In genomic region chr22:45488764-45489370, GRCh38 we compare ENCODE assay signal across 10 cellular contexts. TPM values are rescaled to one million over a fixed set of nuclear protein-coding genes. Genes with fewer than 3 reads are reported as not detected.
"Had no signal": no experiment of that assay in that cellular context is flagged by ENCODE, and none has a peak within 500 bp of the region (broad histone marks: within the 10 kb centered on the region; RNA-seq: fewer than 3 reads in every experiment).

No MANE protein-coding gene starts in this region.

- H3K4me1 Mint-ChIP-seq: IgD-negative memory B cell had no signal

- FAIRE-seq: HepG2 had no signal

- DNase-seq: GM23248, GOT3, H7, HFFc6, KBM-7 had no signal

- H2AFZ ChIP-seq: GM23248 had no signal

- H3K9ac ChIP-seq: GM23248, KMS-11 had no signal

- ATAC-seq: HepG2 had no signal

- H3K4me3 ChIP-seq: GM23248, HAP-1 had no signal

- H3K27ac Mint-ChIP-seq: HFFc6, IgD-negative memory B cell had no signal

- H3K36me3 ChIP-seq: HAP-1 had no signal

- H3K4me2 ChIP-seq: KMS-11 had no signal

- H3K4me3 Mint-ChIP-seq: HFFc6, IgD-negative memory B cell had no signal

- H3K27ac ChIP-seq: GM23248, HL-60, KMS-11 had no signal

RNA-seq across cellular contexts. Expression of gene FBLN1, which starts 13.8 kb away (rescaled TPM):
- polyA plus RNA-seq: IgD-negative memory B cell had no signal
